ENCODE assay signal across 1 cellular context in the genomic region with DNA sequence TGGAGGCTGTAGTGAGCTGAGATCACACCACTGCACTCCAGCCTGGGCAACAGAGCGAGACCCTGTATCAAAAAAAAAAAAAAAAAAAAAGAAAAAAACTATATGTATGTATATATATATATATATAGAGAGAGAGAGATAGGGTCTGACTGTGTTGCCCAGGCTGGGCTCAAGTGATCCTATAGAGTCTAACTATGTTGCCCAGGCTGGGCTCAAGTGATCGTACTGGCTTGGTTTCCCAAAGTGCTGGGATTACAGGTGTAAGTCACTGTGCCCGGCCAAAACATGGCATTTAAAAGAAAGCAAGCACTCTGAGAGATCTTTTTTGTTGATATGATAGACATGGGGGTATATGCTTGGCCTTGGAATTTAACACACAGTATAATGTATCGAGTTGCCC.
A peak's percentile ranks its signal among the peaks of the same experiment; 100 is the strongest.
TF ChIP-seq lines count a peak whose summit lies in the region.

No MANE protein-coding gene starts in this region.

TF ChIP-seq in HepG2, 621 proteins besides CTCF, POLR2A, EP300 and RAD21:
- no peak for TF ChIP-seq ZNF891 (CRISPR knock-in tag; IDR thresholded peaks at IDR 0.05)
- no peak for TF ChIP-seq ZNF207 (IDR thresholded peaks at IDR 0.05; ENCODE audit: borderline replicate concordance)
- TF ChIP-seq ETV6 (CRISPR knock-in tag; conservative IDR thresholded peaks at IDR 0.05) = no peak
- no peak for TF ChIP-seq TCF7 (IDR thresholded peaks at IDR 0.05; ENCODE audit: low read depth)
- TF ChIP-seq, protein P1, sequence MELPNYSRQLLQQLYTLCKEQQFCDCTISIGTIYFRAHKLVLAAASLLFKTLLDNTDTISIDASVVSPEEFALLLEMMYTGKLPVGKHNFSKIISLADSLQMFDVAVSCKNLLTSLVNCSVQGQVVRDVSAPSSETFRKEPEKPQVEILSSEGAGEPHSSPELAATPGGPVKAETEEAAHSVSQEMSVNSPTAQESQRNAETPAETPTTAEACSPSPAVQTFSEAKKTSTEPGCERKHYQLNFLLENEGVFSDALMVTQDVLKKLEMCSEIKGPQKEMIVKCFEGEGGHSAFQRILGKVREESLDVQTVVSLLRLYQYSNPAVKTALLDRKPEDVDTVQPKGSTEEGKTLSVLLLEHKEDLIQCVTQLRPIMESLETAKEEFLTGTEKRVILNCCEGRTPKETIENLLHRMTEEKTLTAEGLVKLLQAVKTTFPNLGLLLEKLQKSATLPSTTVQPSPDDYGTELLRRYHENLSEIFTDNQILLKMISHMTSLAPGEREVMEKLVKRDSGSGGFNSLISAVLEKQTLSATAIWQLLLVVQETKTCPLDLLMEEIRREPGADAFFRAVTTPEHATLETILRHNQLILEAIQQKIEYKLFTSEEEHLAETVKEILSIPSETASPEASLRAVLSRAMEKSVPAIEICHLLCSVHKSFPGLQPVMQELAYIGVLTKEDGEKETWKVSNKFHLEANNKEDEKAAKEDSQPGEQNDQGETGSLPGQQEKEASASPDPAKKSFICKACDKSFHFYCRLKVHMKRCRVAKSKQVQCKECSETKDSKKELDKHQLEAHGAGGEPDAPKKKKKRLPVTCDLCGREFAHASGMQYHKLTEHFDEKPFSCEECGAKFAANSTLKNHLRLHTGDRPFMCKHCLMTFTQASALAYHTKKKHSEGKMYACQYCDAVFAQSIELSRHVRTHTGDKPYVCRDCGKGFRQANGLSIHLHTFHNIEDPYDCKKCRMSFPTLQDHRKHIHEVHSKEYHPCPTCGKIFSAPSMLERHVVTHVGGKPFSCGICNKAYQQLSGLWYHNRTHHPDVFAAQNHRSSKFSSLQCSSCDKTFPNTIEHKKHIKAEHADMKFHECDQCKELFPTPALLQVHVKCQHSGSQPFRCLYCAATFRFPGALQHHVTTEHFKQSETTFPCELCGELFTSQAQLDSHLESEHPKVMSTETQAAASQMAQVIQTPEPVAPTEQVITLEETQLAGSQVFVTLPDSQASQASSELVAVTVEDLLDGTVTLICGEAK (IDR thresholded peaks at IDR 0.05) = no peak
- TF ChIP-seq, protein P1 (CRISPR knock-in tag; IDR thresholded peaks at IDR 0.05) = no peak
- TF ChIP-seq GABPB1 (CRISPR knock-in tag; IDR thresholded peaks at IDR 0.05) = no peak
- TF ChIP-seq, protein P2, sequence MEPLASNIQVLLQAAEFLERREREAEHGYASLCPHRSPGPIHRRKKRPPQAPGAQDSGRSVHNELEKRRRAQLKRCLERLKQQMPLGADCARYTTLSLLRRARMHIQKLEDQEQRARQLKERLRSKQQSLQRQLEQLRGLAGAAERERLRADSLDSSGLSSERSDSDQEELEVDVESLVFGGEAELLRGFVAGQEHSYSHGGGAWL (CRISPR knock-in tag; IDR thresholded peaks at IDR 0.05) = no peak
- peak; percentile 51; the same call in 1 of the 2 replicates for TF ChIP-seq ZNF121 (CRISPR knock-in tag; IDR thresholded peaks at IDR 0.05)
